In genomic region chr17:41625602-41626001, GRCh38 we compare ENCODE assay signal across 16 cellular contexts. TPM values are rescaled to one million over a fixed set of nuclear protein-coding genes. Genes with fewer than 3 reads are reported as not detected.
DNase-seq lines count a peak whose midpoint lies in the region; ATAC-seq and TF ChIP-seq lines count a peak whose summit lies in the region.
"Had no signal": no experiment of that assay in that cellular context is flagged by ENCODE, and none has a peak within 500 bp of the region (broad histone marks: within the 10 kb centered on the region; RNA-seq: fewer than 3 reads in every experiment).

No MANE protein-coding gene starts in this region.

- no peaks in the 10 kb centered on the region for H3K36me3 Mint-ChIP-seq in progenitor cell of endocrine pancreas (ENCODE audit: insufficient read depth)
- H3K36me3 Mint-ChIP-seq: natural killer cell treated with Interleukin-12 subunit alpha and Interleukin-12 subunit beta and Interleukin-15 and Interleukin-18, amount 100 ng/mL, for 72 hours had no signal

- no peak overlapping the region for H2AFZ ChIP-seq in PC-9

- peak overlapping the region; percentile 45 for H3K27ac Mint-ChIP-seq in progenitor cell of endocrine pancreas
- H3K27ac Mint-ChIP-seq: activated CD4-positive, alpha-beta memory T cell treated with anti-CD3 and anti-CD28 coated beads, Interleukin-2, amount 10 ng/mL, durations not matched to agents 7 days and 5 days; natural killer cell treated with Interleukin-12 subunit alpha and Interleukin-12 subunit beta and Interleukin-15 and Interleukin-18, amount 100 ng/mL, for 72 hours had no signal

- no peak for TF ChIP-seq CTCF in PC-9 (conservative IDR thresholded peaks at IDR 0.05)
- TF ChIP-seq CTCF in progenitor cell of endocrine pancreas (IDR thresholded peaks at IDR 0.05; ENCODE audit: unreplicated experiment), result no peak

- no peak overlapping the region for H3K4me3 ChIP-seq in PC-9
- H3K4me3 ChIP-seq: dorsolateral prefrontal cortex, K562, SK-N-MC, upper lobe of left lung had no signal

- POLR2A ChIA-PET in PC-9 (lab: Charles Lee; ENCODE audit: unreplicated experiment), result no interaction called here

- peaks cover 8% of the 10 kb centered on the region for H3K4me1 ChIP-seq in PC-9 (replicated peaks; ENCODE audit: insufficient read depth)

- H3K27me3 ChIP-seq in PC-9 (ENCODE audit: insufficient read depth, low read depth), result no peaks in the 10 kb centered on the region
- H3K27me3 ChIP-seq: upper lobe of left lung had no signal

- no peak overlapping the region for H3K27ac ChIP-seq in PC-9
- H3K27ac ChIP-seq: dorsolateral prefrontal cortex, SK-N-MC, upper lobe of left lung had no signal

- no peaks in the 10 kb centered on the region for H3K4me1 Mint-ChIP-seq in progenitor cell of endocrine pancreas (ENCODE audit: low read depth)
- H3K4me1 Mint-ChIP-seq: activated CD4-positive, alpha-beta memory T cell treated with anti-CD3 and anti-CD28 coated beads, Interleukin-2, amount 10 ng/mL, durations not matched to agents 7 days and 5 days had no signal

- H3K4me3 Mint-ChIP-seq in progenitor cell of endocrine pancreas (ENCODE audit: low read depth), result no peak overlapping the region
- H3K4me3 Mint-ChIP-seq: activated CD4-positive, alpha-beta memory T cell treated with anti-CD3 and anti-CD28 coated beads, Interleukin-2, amount 10 ng/mL, durations not matched to agents 7 days and 5 days; natural killer cell treated with Interleukin-12 subunit alpha and Interleukin-12 subunit beta and Interleukin-15 and Interleukin-18, amount 100 ng/mL, for 72 hours had no signal

- H3F3A ChIP-seq in PC-9 (ENCODE audit: insufficient read depth, low read depth), result no peaks in the 10 kb centered on the region

- BruUV-seq in PC-9 (replicated peaks; lab: Mats Ljungman, UMichigan), result no TSS peak

- no peak overlapping the region for H3K4me2 ChIP-seq in PC-9

- H3K27me3 Mint-ChIP-seq in progenitor cell of endocrine pancreas, result peaks cover 10% of the 10 kb centered on the region
- H3K27me3 Mint-ChIP-seq: activated CD4-positive, alpha-beta memory T cell treated with anti-CD3 and anti-CD28 coated beads, Interleukin-2, amount 10 ng/mL, durations not matched to agents 7 days and 5 days; natural killer cell treated with Interleukin-12 subunit alpha and Interleukin-12 subunit beta and Interleukin-15 and Interleukin-18, amount 100 ng/mL, for 72 hours had no signal

- H3K9me3 Mint-ChIP-seq in progenitor cell of endocrine pancreas (ENCODE audit: low read depth), result no peaks in the 10 kb centered on the region
- H3K9me3 Mint-ChIP-seq: activated CD4-positive, alpha-beta memory T cell treated with anti-CD3 and anti-CD28 coated beads, Interleukin-2, amount 10 ng/mL, durations not matched to agents 7 days and 5 days; natural killer cell treated with Interleukin-12 subunit alpha and Interleukin-12 subunit beta and Interleukin-15 and Interleukin-18, amount 100 ng/mL, for 72 hours had no signal

- CTCF ChIA-PET in PC-9 (lab: Charles Lee), result no interaction called here

- H3K9me2 ChIP-seq in PC-9 (ENCODE audit: insufficient read depth), result no peaks in the 10 kb centered on the region

- ATAC-seq in GM21360 (IDR thresholded peaks at IDR 0.05; ENCODE audit: unreplicated experiment) (no peak), HG03469 (IDR thresholded peaks at IDR 0.05; ENCODE audit: unreplicated experiment) (no peak), HG03520 (IDR thresholded peaks at IDR 0.05; ENCODE audit: unreplicated experiment) (no peak), HG03280 (IDR thresholded peaks at IDR 0.05; ENCODE audit: unreplicated experiment) (no peak)
- ATAC-seq: K562; natural killer cell treated with Interleukin-12 subunit alpha and Interleukin-12 subunit beta and Interleukin-15 and Interleukin-18, amount 100 ng/mL, for 72 hours had no signal

- intact Hi-C loops in PC-9 (cut with micrococcal nuclease; ENCODE audit: unreplicated experiment), result loop anchor here (2.0 kb wide), 2 partner anchors 21 to 29 kb away; no protein-coding TSS in a partner anchor

- no peaks in the 10 kb centered on the region for H3K9me3 ChIP-seq in PC-9 (ENCODE audit: insufficient read depth, low read depth)
- H3K9me3 ChIP-seq: upper lobe of left lung had no signal

- no peaks in the 10 kb centered on the region for H3K79me2 ChIP-seq in PC-9 (ENCODE audit: low read depth)

- DNase-seq in H4 (ENCODE audit: low spot score), result peak; percentile 83
- DNase-seq in PC-9, result peak; percentile 54 to 90
- peak; percentile 17 for DNase-seq in dermis blood vessel endothelial cell
- no peak for DNase-seq in progenitor cell of endocrine pancreas (ENCODE audit: low spot score, unreplicated experiment)
- DNase-seq: activated CD4-positive, alpha-beta memory T cell treated with anti-CD3 and anti-CD28 coated beads, Interleukin-2, amount 10 ng/mL, durations not matched to agents 7 days and 5 days; AML-193; stimulated activated CD4-positive, alpha-beta T cell treated with anti-CD3 and anti-CD28 coated beads, Interleukin-4, amount 100 ng/mL, for 24 hours; upper lobe of left lung had no signal

- no peaks in the 10 kb centered on the region for H4K20me1 ChIP-seq in PC-9 (ENCODE audit: insufficient read depth)

- H3K36me3 ChIP-seq in PC-9 (ENCODE audit: low read depth), result no peaks in the 10 kb centered on the region
- H3K36me3 ChIP-seq: upper lobe of left lung had no signal

RNA-seq across cellular contexts. Expression of gene KRT17, which starts 1.2 kb away (rescaled TPM):
- total RNA-seq in H4 (2014; rRNA removed; shearing (Covaris generic)), result 81.4 and 83.8 TPM in 2 replicates
- total RNA-seq in PC-9 (2021) (29.0 and 80.8 TPM in 2 replicates), dermis blood vessel endothelial cell (2.0 and 3.7 TPM in 2 replicates), progenitor cell of endocrine pancreas (0.22 and 0.46 TPM in 2 replicates)
- total RNA-seq: activated CD4-positive, alpha-beta memory T cell treated with anti-CD3 and anti-CD28 coated beads, Interleukin-2, amount 10 ng/mL, durations not matched to agents 7 days and 5 days; natural killer cell treated with Interleukin-12 subunit alpha and Interleukin-12 subunit beta and Interleukin-15 and Interleukin-18, amount 100 ng/mL, for 72 hours had no signal

RNA-seq across cellular contexts. Expression of gene KRT16, which starts 13.0 kb away (rescaled TPM):
- total RNA-seq in H4 (2014; rRNA removed; shearing (Covaris generic)), result 2.5 and 3.2 TPM in 2 replicates
- total RNA-seq in PC-9 (2021) (41.7 and 53.5 TPM in 2 replicates), dermis blood vessel endothelial cell (0.28 and 0.51 TPM in 2 replicates), progenitor cell of endocrine pancreas (not detected in 2 replicates)
- total RNA-seq: activated CD4-positive, alpha-beta memory T cell treated with anti-CD3 and anti-CD28 coated beads, Interleukin-2, amount 10 ng/mL, durations not matched to agents 7 days and 5 days; K562; natural killer cell treated with Interleukin-12 subunit alpha and Interleukin-12 subunit beta and Interleukin-15 and Interleukin-18, amount 100 ng/mL, for 72 hours; upper lobe of left lung had no signal

RNA-seq across cellular contexts. Expression of gene KRT14, which starts 38.9 kb away (rescaled TPM):
- total RNA-seq in H4 (2014; rRNA removed; shearing (Covaris generic)), result not detected in 2 replicates
- 2.2 and 2.5 TPM in 2 replicates for total RNA-seq in PC-9 (2021)
- 0.05 and 0.85 TPM in 2 replicates for total RNA-seq in dermis blood vessel endothelial cell
- total RNA-seq in progenitor cell of endocrine pancreas, result not detected in 2 replicates
- total RNA-seq: activated CD4-positive, alpha-beta memory T cell treated with anti-CD3 and anti-CD28 coated beads, Interleukin-2, amount 10 ng/mL, durations not matched to agents 7 days and 5 days; dorsolateral prefrontal cortex; K562; natural killer cell treated with Interleukin-12 subunit alpha and Interleukin-12 subunit beta and Interleukin-15 and Interleukin-18, amount 100 ng/mL, for 72 hours; upper lobe of left lung had no signal

RNA-seq across cellular contexts. Expression of gene KRT9, which starts 53.7 kb away (rescaled TPM):
- total RNA-seq in H4 (2014; rRNA removed; shearing (Covaris generic)), result not detected in 2 replicates
- 0.55 and 0.73 TPM in 2 replicates for total RNA-seq in PC-9 (2021)
- total RNA-seq in dermis blood vessel endothelial cell, result not detected in 2 replicates
- not detected in 2 replicates for total RNA-seq in progenitor cell of endocrine pancreas
- total RNA-seq: activated CD4-positive, alpha-beta memory T cell treated with anti-CD3 and anti-CD28 coated beads, Interleukin-2, amount 10 ng/mL, durations not matched to agents 7 days and 5 days; K562; natural killer cell treated with Interleukin-12 subunit alpha and Interleukin-12 subunit beta and Interleukin-15 and Interleukin-18, amount 100 ng/mL, for 72 hours; upper lobe of left lung had no signal

Comparison
In these comparisons a context has a peak if more than half of its experiments do, and no peak if none do; other contexts are left out.
1. RNA of gene KRT16, which starts 13.0 kb away (total RNA-seq): 41.7 to 53.5 TPM in PC-9; 2.5 to 3.2 TPM in H4, 0.28 to 0.51 TPM in dermis blood vessel endothelial cell and not detected in progenitor cell of endocrine pancreas; every median in the first group is over 10 times any median in the second.